In the genomic region with DNA sequence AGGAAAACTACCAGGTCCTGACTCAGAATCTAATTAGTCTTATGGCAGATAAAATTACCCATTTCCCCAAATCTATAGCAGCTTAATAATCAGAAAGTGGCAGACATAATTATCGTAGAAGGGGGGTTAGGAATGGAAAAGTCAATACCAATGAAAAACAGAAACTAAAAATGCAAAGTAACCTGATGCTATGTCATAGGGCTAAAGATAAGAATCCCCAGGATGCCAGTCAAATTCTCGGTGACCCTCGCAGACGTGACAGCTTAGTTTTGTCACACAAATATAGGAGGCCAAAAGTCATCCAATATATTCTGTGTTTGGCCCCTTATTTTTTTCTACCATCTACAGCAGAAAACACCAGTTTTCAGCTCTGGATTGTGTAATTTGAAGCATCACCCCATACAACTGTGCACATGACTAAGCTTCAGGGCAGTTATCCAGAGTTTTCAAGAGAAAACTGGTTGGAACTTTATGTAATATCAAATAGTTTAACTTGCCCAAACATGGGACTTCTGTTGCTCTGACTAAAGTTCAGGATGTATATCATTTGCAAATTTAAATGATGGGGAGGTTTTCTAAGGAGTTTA, we compare ENCODE assay signal across 9 cellular contexts. TPM values are rescaled to one million over a fixed set of nuclear protein-coding genes. Genes with fewer than 3 reads are reported as not detected.
DNase-seq lines count a peak whose midpoint lies in the region; ATAC-seq and TF ChIP-seq lines count a peak whose summit lies in the region.
"Had no signal": no experiment of that assay in that cellular context is flagged by ENCODE, and none has a peak within 500 bp of the region (broad histone marks: within the 10 kb centered on the region; RNA-seq: fewer than 3 reads in every experiment).

No MANE protein-coding gene starts in this region.

- no peaks in the 10 kb centered on the region for H3K27me3 Mint-ChIP-seq in activated B cell treated with CpG ODN at 0.5 μM for 24 hours
- no peaks in the 10 kb centered on the region for H3K27me3 Mint-ChIP-seq in stimulated activated memory B cell treated with anti-CD40 and anti-IgM and Interleukin-4, amounts not matched to agents 10 μg/mL and 1 μg/mL and 100 μg/mL, for 72 hours

- no peaks in the 10 kb centered on the region for H3K9me3 Mint-ChIP-seq in activated B cell treated with CpG ODN at 0.5 μM for 24 hours
- H3K9me3 Mint-ChIP-seq in stimulated activated memory B cell treated with anti-CD40 and anti-IgM and Interleukin-4, amounts not matched to agents 10 μg/mL and 1 μg/mL and 100 μg/mL, for 72 hours = no peaks in the 10 kb centered on the region
- H3K9me3 Mint-ChIP-seq: dendritic cell treated with granulocyte-macrophage colony-stimulating factor and Interleukin-4, amounts not matched to agents 40 ng/mL and 50 ng/mL, for 4 days had no signal

- intact Hi-C loops in activated B cell treated with CpG ODN at 0.5 μM for 24 hours (cut with micrococcal nuclease) = loop anchor here (1.0 to 5.0 kb wide), 3 partner anchors 14 to 520 kb away; a partner anchor contains a TSS

- H3K4me3 Mint-ChIP-seq in activated B cell treated with CpG ODN at 0.5 μM for 24 hours = peak overlapping the region; percentile 48
- H3K4me3 Mint-ChIP-seq in stimulated activated memory B cell treated with anti-CD40 and anti-IgM and Interleukin-4, amounts not matched to agents 10 μg/mL and 1 μg/mL and 100 μg/mL, for 72 hours = peak overlapping the region; percentile 37
- H3K4me3 Mint-ChIP-seq: dendritic cell treated with granulocyte-macrophage colony-stimulating factor and Interleukin-4, amounts not matched to agents 40 ng/mL and 50 ng/mL, for 4 days had no signal

- H3K36me3 Mint-ChIP-seq in activated B cell treated with CpG ODN at 0.5 μM for 24 hours (ENCODE audit: low read depth) = no peaks in the 10 kb centered on the region
- peaks cover 4% of the 10 kb centered on the region for H3K36me3 Mint-ChIP-seq in stimulated activated memory B cell treated with anti-CD40 and anti-IgM and Interleukin-4, amounts not matched to agents 10 μg/mL and 1 μg/mL and 100 μg/mL, for 72 hours

- POLR2A ChIA-PET in activated B cell treated with CpG ODN at 0.5 μM for 24 hours (lab: Charles Lee) = interaction anchor here (0.9 to 2.3 kb wide), 5 partner anchors 14 to 331 kb away, joined by 4 to 14 read pairs (median 9); a partner anchor contains a TSS

- TF ChIP-seq CTCF in activated B cell treated with CpG ODN at 0.5 μM for 24 hours (IDR thresholded peaks at IDR 0.05) = no peak

- DNase-seq in NCI-H1092 treated with DMSO at 0.1 percent for 48 hours (lab: John Stamatoyannopoulos, UW) (peak; percentile 23), NCI-H1092 (lab: John Stamatoyannopoulos, UW) (no peak), activated B cell treated with CpG ODN at 0.5 μM for 24 hours (no peak), DMS114 treated with DMSO at 0.1 percent for 48 hours (lab: John Stamatoyannopoulos, UW; ENCODE audit: unreplicated experiment) (no peak)
- no peak for DNase-seq in stimulated activated CD4-positive, alpha-beta T cell treated with anti-CD3 and anti-CD28 coated beads, Interleukin-4, amount 100 ng/mL, for 24 hours

- peak; percentile 16 for ATAC-seq in HG03064 (IDR thresholded peaks at IDR 0.05; ENCODE audit: low read depth, unreplicated experiment)
- ATAC-seq in activated B cell treated with CpG ODN at 0.5 μM for 24 hours (ENCODE audit: low read depth) = peak; percentile 52
- ATAC-seq in stimulated activated memory B cell treated with anti-CD40 and anti-IgM and Interleukin-4, amounts not matched to agents 10 μg/mL and 1 μg/mL and 100 μg/mL, for 72 hours = peak; percentile 11
- ATAC-seq in SK-N-SH treated with all-trans-retinoic acid at 6 μM for 48 hours = no peak

- CTCF ChIA-PET in activated B cell treated with CpG ODN at 0.5 μM for 24 hours (lab: Charles Lee) = interaction anchor here (0.9 to 2.2 kb wide), 3 partner anchors 14 to 63 kb away, joined by 4 to 8 read pairs (median 8); no protein-coding TSS in a partner anchor

- H3K4me1 Mint-ChIP-seq in activated B cell treated with CpG ODN at 0.5 μM for 24 hours = peaks cover 20% of the 10 kb centered on the region
- peaks cover 20% of the 10 kb centered on the region for H3K4me1 Mint-ChIP-seq in stimulated activated memory B cell treated with anti-CD40 and anti-IgM and Interleukin-4, amounts not matched to agents 10 μg/mL and 1 μg/mL and 100 μg/mL, for 72 hours

- H3K27ac Mint-ChIP-seq in activated B cell treated with CpG ODN at 0.5 μM for 24 hours = peak overlapping the region; percentile 80
- H3K27ac Mint-ChIP-seq in stimulated activated memory B cell treated with anti-CD40 and anti-IgM and Interleukin-4, amounts not matched to agents 10 μg/mL and 1 μg/mL and 100 μg/mL, for 72 hours = peak overlapping the region; percentile 67
- H3K27ac Mint-ChIP-seq: dendritic cell treated with granulocyte-macrophage colony-stimulating factor and Interleukin-4, amounts not matched to agents 40 ng/mL and 50 ng/mL, for 4 days had no signal

TF ChIP-seq in SK-N-SH treated with all-trans-retinoic acid at 6 μM for 48 hours, 23 proteins besides CTCF, POLR2A, EP300 and RAD21:
- TF ChIP-seq ZC3H10 (CRISPR knock-in tag; IDR thresholded peaks at IDR 0.05) (no peak), SNAI2 (CRISPR knock-in tag; IDR thresholded peaks at IDR 0.05) (no peak), ZNF70 (CRISPR knock-in tag; IDR thresholded peaks at IDR 0.05) (no peak), GLIS3 (CRISPR knock-in tag; IDR thresholded peaks at IDR 0.05) (no peak), TOX (CRISPR knock-in tag; IDR thresholded peaks at IDR 0.05; ENCODE audit: borderline replicate concordance) (no peak), ESRRG (CRISPR knock-in tag; IDR thresholded peaks at IDR 0.05) (no peak), ARNTL (CRISPR knock-in tag; IDR thresholded peaks at IDR 0.05; ENCODE audit: borderline replicate concordance, low read depth) (no peak), TCF4 (CRISPR knock-in tag; IDR thresholded peaks at IDR 0.05; ENCODE audit: borderline replicate concordance) (no peak)
- TF ChIP-seq, protein P1, sequence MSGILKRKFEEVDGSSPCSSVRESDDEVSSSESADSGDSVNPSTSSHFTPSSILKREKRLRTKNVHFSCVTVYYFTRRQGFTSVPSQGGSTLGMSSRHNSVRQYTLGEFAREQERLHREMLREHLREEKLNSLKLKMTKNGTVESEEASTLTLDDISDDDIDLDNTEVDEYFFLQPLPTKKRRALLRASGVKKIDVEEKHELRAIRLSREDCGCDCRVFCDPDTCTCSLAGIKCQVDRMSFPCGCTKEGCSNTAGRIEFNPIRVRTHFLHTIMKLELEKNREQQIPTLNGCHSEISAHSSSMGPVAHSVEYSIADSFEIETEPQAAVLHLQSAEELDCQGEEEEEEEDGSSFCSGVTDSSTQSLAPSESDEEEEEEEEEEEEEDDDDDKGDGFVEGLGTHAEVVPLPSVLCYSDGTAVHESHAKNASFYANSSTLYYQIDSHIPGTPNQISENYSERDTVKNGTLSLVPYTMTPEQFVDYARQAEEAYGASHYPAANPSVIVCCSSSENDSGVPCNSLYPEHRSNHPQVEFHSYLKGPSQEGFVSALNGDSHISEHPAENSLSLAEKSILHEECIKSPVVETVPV (CRISPR knock-in tag; IDR thresholded peaks at IDR 0.05) = no peak

RNA-seq across cellular contexts. Expression of a gene that starts 30.9 kb away (rescaled TPM):
- 4.0 TPM in 2 replicates for total RNA-seq in activated B cell treated with CpG ODN at 0.5 μM for 24 hours
